Comparison of ENCODE assay signal across 8 cellular contexts in genomic region chr20:59495894-59496510, GRCh38.
DNase-seq lines count a peak whose midpoint lies in the region; ATAC-seq, FAIRE-seq and TF ChIP-seq lines count a peak whose summit lies in the region.

No MANE protein-coding gene starts in this region.

- no peak for FAIRE-seq in RCC 7860 (lab: Jason Lieb, UNC)

- H3K9me3 Mint-ChIP-seq in activated T-cell treated with anti-CD3 and anti-CD28 coated beads, Interleukin-2, amount 50 U/mL, for 72 hours: peaks cover 3 to 5% of the 10 kb centered on the region in 2 donors
- H3K9me3 Mint-ChIP-seq in neural crest cell: peaks cover 3% of the 10 kb centered on the region

- ATAC-seq in activated T-cell treated with anti-CD3 and anti-CD28 coated beads, Interleukin-2, amount 50 U/mL, for 72 hours (replicated peaks in 1 of 2): peak; percentile 52
- ATAC-seq in GM21717 (IDR thresholded peaks at IDR 0.05; ENCODE audit: unreplicated experiment): no peak

- peaks cover 10% of the 10 kb centered on the region for H3K27me3 Mint-ChIP-seq in activated T-cell treated with anti-CD3 and anti-CD28 coated beads, Interleukin-2, amount 50 U/mL, for 72 hours (ENCODE audit: low read depth)
- H3K27me3 Mint-ChIP-seq in neural crest cell (ENCODE audit: low read depth): peaks cover 2% of the 10 kb centered on the region

- no peak overlapping the region for H3K4me3 Mint-ChIP-seq in activated T-cell treated with anti-CD3 and anti-CD28 coated beads, Interleukin-2, amount 50 U/mL, for 72 hours
- H3K4me3 Mint-ChIP-seq in neural crest cell: no peak overlapping the region

- no peaks in the 10 kb centered on the region for H3K36me3 Mint-ChIP-seq in activated T-cell treated with anti-CD3 and anti-CD28 coated beads, Interleukin-2, amount 50 U/mL, for 72 hours (ENCODE audit: insufficient read depth in 2 of 2)
- peaks cover 6% of the 10 kb centered on the region for H3K36me3 Mint-ChIP-seq in neural crest cell (ENCODE audit: low read depth)

- peak; percentile 13 for DNase-seq in DMS79 treated with DMSO at 0.1 percent for 48 hours (lab: John Stamatoyannopoulos, UW)
- DNase-seq in KG1 (lab: John Stamatoyannopoulos, UW): peak; percentile 70
- DNase-seq in RCC 7860 (ENCODE audit: low spot score): peak; percentile 34
- DNase-seq in activated T-cell treated with anti-CD3 and anti-CD28 coated beads, Interleukin-2, amount 50 U/mL, for 72 hours: peak; percentile 59 to 66
- DNase-seq in fibroblast of mammary gland (ENCODE audit: low read depth): peak; percentile 60
- DNase-seq in neural crest cell (ENCODE audit: low read depth, low spot score): peak; percentile 82
- peak; percentile 35 for DNase-seq in stromal cell of bone marrow (ENCODE audit: low read depth)

- no peaks in the 10 kb centered on the region for H3K4me1 Mint-ChIP-seq in activated T-cell treated with anti-CD3 and anti-CD28 coated beads, Interleukin-2, amount 50 U/mL, for 72 hours (ENCODE audit: low read depth)
- peaks cover 6% of the 10 kb centered on the region for H3K4me1 Mint-ChIP-seq in neural crest cell

- no peak overlapping the region for H3K27ac Mint-ChIP-seq in activated T-cell treated with anti-CD3 and anti-CD28 coated beads, Interleukin-2, amount 50 U/mL, for 72 hours
- peak overlapping the region; percentile 43 for H3K27ac Mint-ChIP-seq in neural crest cell (ENCODE audit: unreplicated experiment)

- TF ChIP-seq CTCF in fibroblast of mammary gland (conservative IDR thresholded peaks at IDR 0.05; ENCODE audit: control insufficient read depth, insufficient read depth, low read depth, low read length) (peak; percentile 79), neural crest cell (conservative IDR thresholded peaks at IDR 0.05) (peak; percentile 91)

- H3K4me3 ChIP-seq in fibroblast of mammary gland (ENCODE audit: control insufficient read depth, low read depth, low read length): no peak overlapping the region

Comparison
In these comparisons a context has a peak if more than half of its experiments do, and no peak if none do; other contexts are left out.
1. DNase-seq: peak in every context shown above with its lines; median percentile 82 in neural crest cell; 70 in KG1; 62 in activated T-cell treated with anti-CD3 and anti-CD28 coated beads, Interleukin-2, amount 50 U/mL, for 72 hours; 60 in fibroblast of mammary gland; 35 in stromal cell of bone marrow; 34 in RCC 7860; 13 in DMS79 treated with DMSO at 0.1 percent for 48 hours.